Comparison of ENCODE assay signal across 25 cellular contexts in the genomic region with DNA sequence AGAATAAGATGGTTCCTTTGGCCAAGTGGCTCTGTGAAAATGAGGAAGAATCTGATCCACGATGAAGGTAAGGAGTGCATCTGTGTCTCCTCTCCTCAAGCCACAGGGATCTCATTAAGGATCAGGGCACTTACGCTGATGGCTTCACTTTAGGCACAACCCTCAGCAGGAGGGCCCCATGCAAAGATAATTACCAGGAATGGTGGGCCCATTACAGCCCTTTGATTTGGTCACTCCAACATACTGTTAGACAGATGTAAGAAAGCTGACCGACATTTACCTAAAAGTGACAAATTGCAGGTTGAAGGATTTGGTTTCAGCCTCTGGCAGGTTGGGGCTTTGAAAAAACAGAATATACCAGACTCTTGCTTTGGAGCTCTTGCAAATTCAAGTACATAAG.
DNase-seq lines count a peak whose midpoint lies in the region; ATAC-seq lines count a peak whose summit lies in the region.
"Had no signal": no experiment of that assay in that cellular context is flagged by ENCODE, and none has a peak within 500 bp of the region (broad histone marks: within the 10 kb centered on the region; RNA-seq: fewer than 3 reads in every experiment).

No MANE protein-coding gene starts in this region.

- H3K4me3 ChIP-seq in SK-N-MC, result peak overlapping the region; percentile 75
- H3K4me3 ChIP-seq: colonic mucosa, left ventricle myocardium inferior, SJSA1 had no signal

- no peaks in the 10 kb centered on the region for H3K36me3 ChIP-seq in SK-N-MC (ENCODE audit: insufficient read depth, low read length)
- H3K36me3 ChIP-seq: colonic mucosa, left ventricle myocardium inferior, SJSA1, tibial nerve had no signal

- peak overlapping the region; percentile 91 for H3K27ac ChIP-seq in SK-N-MC
- H3K27ac ChIP-seq: colonic mucosa, left ventricle myocardium inferior, RWPE1, SJSA1 had no signal

- ATAC-seq in HG03432 (IDR thresholded peaks at IDR 0.05; ENCODE audit: unreplicated experiment) (no peak), GM19351 (IDR thresholded peaks at IDR 0.05; ENCODE audit: unreplicated experiment) (no peak)
- ATAC-seq: sciatic nerve, T-cell had no signal

- DNase-seq in COR-L47 (lab: John Stamatoyannopoulos, UW), result peak; percentile 1
- peak; percentile 9 for DNase-seq in NCI-H1417 treated with DMSO at 0.1 percent for 48 hours (lab: John Stamatoyannopoulos, UW)
- no peak for DNase-seq in SK-N-MC (ENCODE audit: low read depth, low spot score)
- DNase-seq in left kidney (ENCODE audit: low read depth, low spot score), result peak; percentile 61
- no peak for DNase-seq in NCI-H1694 (lab: John Stamatoyannopoulos, UW)
- no peak for DNase-seq in stimulated activated CD4-positive, alpha-beta T cell treated with anti-CD3 and anti-CD28 coated beads, Interleukin-2, amount 100 ng/mL, for 48 hours
- DNase-seq: activated CD4-positive, alpha-beta T cell treated with anti-CD3 and anti-CD28 coated beads, Interleukin-2, amount 50 U/mL, for 1 hour; activated effector memory CD4-positive, alpha-beta T cell treated with anti-CD3 and anti-CD28 coated beads, Interleukin-2, amount 50 U/mL, for 16 hours; activated T-cell treated with anti-CD3 and anti-CD28 coated beads, Interleukin-2, amount 50 U/mL, for 24 hours; anterior cingulate cortex; colonic mucosa; DMS153; effector CD4-positive, alpha-beta T cell; left ventricle myocardium inferior; NCI-H1048; NCI-H1930; NCI-H774; stimulated activated CD4-positive, alpha-beta T cell treated with anti-CD3 and anti-CD28 coated beads, Interleukin-4, amount 100 ng/mL, for 24 hours; T-cell had no signal

- H3K9me3 ChIP-seq in SK-N-MC (ENCODE audit: low read depth, low read length), result no peaks in the 10 kb centered on the region
- H3K9me3 ChIP-seq: colonic mucosa, left ventricle myocardium inferior, SJSA1, tibial nerve had no signal

- H3K9ac ChIP-seq in SK-N-MC (ENCODE audit: insufficient read length), result peak overlapping the region; percentile 74

Comparison
In these comparisons a context has a peak if more than half of its experiments do, and no peak if none do; other contexts are left out.
1. DNase-seq: peak in COR-L47 (single experiment), NCI-H1417 treated with DMSO at 0.1 percent for 48 hours (single experiment) and left kidney (single experiment); none in SK-N-MC (single experiment), NCI-H1694 (single experiment) and stimulated activated CD4-positive, alpha-beta T cell treated with anti-CD3 and anti-CD28 coated beads, Interleukin-2, amount 100 ng/mL, for 48 hours (0 of 2).